ENCODE assay signal across 2 cellular contexts in genomic region chr10:18886102-18886501, GRCh38.
TF ChIP-seq lines count a peak whose summit lies in the region.

No MANE protein-coding gene starts in this region.

TF ChIP-seq in HEK293, 187 proteins besides CTCF, POLR2A, EP300 and RAD21:
- TF ChIP-seq ZNF837 (tag by site-specific recombination; IDR thresholded peaks at IDR 0.05) (no peak), TRIM28 (IDR thresholded peaks at IDR 0.05; ENCODE audit: borderline replicate concordance, low read length) (peak; percentile 88; the same call in 1 of the 2 replicates), ZBTB7A (tag by site-specific recombination; IDR thresholded peaks at IDR 0.05; ENCODE audit: low read depth) (no peak), ZNF248 (tag by site-specific recombination; IDR thresholded peaks at IDR 0.05) (no peak), ZNF335 (tag by site-specific recombination; conservative IDR thresholded peaks at IDR 0.05) (no peak), ZNF350 (tag by site-specific recombination; IDR thresholded peaks at IDR 0.05) (no peak), ZNF561 (tag by site-specific recombination; IDR thresholded peaks at IDR 0.05; ENCODE audit: borderline replicate concordance) (no peak), ZNF645 (tag by site-specific recombination; IDR thresholded peaks at IDR 0.05) (no peak), PBX3 (CRISPR knock-in tag; IDR thresholded peaks at IDR 0.05) (no peak)

TF ChIP-seq in K562, 482 proteins besides CTCF, POLR2A, EP300 and RAD21:
- TF ChIP-seq DDX20 (tag; IDR thresholded peaks at IDR 0.05; ENCODE audit: low read depth) (no peak), PBX2 (CRISPR knock-in tag; IDR thresholded peaks at IDR 0.05; ENCODE audit: low read depth) (no peak), PBX2 (tag; conservative IDR thresholded peaks at IDR 0.05; ENCODE audit: low read depth) (peak; percentile 37; the same call in 1 of the 2 replicates)
